In genomic region chr1:53633073-53633704, GRCh38 we compare ENCODE assay signal across 28 cellular contexts.
"Had no signal": no experiment of that assay in that cellular context is flagged by ENCODE, and none has a peak within 500 bp of the region (broad histone marks: within the 10 kb centered on the region; RNA-seq: fewer than 3 reads in every experiment).

No MANE protein-coding gene starts in this region.

- H3K27me3 ChIP-seq: dorsolateral prefrontal cortex, gastrocnemius medialis, ovary, right atrium auricular region had no signal

- H3K27ac Mint-ChIP-seq: activated CD4-positive, alpha-beta T cell treated with anti-CD3 and anti-CD28 coated beads for 36 hours; activated naive CD8-positive, alpha-beta T cell treated with anti-CD3 and anti-CD28 coated beads, Interleukin-2, amount 50 U/mL, for 24 hours; activated T-helper 1 cell treated with anti-CD3 and anti-CD28 coated beads, Interleukin-12 subunit alpha, Interleukin-12 subunit beta, Interleukin-2, Interleukin-4 antibody, amounts not matched to agents 30 ng/mL and 10 ng/mL and 1 ng/mL, durations not matched to agents 14 hours and 24 hours and 36 hours; brain; natural killer cell; T-cell; T-helper 2 cell treated with Interferon-gamma antibody and Interleukin-4, amounts not matched to agents 5 μg/mL and 100 μg/mL, for 36 hours had no signal

- H3K27ac ChIP-seq: dorsolateral prefrontal cortex, esophagus squamous epithelium, gastrocnemius medialis, left ventricle myocardium inferior, ovary, psoas muscle, right atrium auricular region, tibial artery, WERI-Rb-1 had no signal

- H3K36me3 Mint-ChIP-seq: brain, natural killer cell, T-cell had no signal

- H3K36me3 ChIP-seq: esophagus squamous epithelium, gastrocnemius medialis, left ventricle myocardium inferior, ovary, right atrium auricular region, tibial artery, WERI-Rb-1 had no signal

- H3K27me3 Mint-ChIP-seq: activated CD4-positive, alpha-beta T cell treated with anti-CD3 and anti-CD28 coated beads for 36 hours; activated naive CD8-positive, alpha-beta T cell treated with anti-CD3 and anti-CD28 coated beads, Interleukin-2, amount 50 U/mL, for 24 hours; brain had no signal

- DNase-seq: activated CD4-positive, alpha-beta T cell treated with anti-CD3 and anti-CD28 coated beads for 36 hours; activated CD4-positive, alpha-beta T cell treated with anti-CD3 and anti-CD28 coated beads, Interleukin-2, amount 50 U/mL, for 4 hours; activated gamma-delta T cell; activated naive CD4-positive, alpha-beta T cell treated with anti-CD3 and anti-CD28 coated beads, Interleukin-2, amount 50 U/mL, for 16 hours; activated naive CD8-positive, alpha-beta T cell treated with anti-CD3 and anti-CD28 coated beads, Interleukin-2, amount 50 U/mL, for 24 hours; anterior cingulate cortex; caudate nucleus; esophagus squamous epithelium; gastrocnemius medialis; hippocampal formation; kidney glomerular epithelial cell; left ventricle myocardium inferior; midbrain; ovary; psoas muscle; stimulated activated CD4-positive, alpha-beta T cell treated with anti-CD3 and anti-CD28 coated beads, Interleukin-12 subunit alpha, Interleukin-12 subunit beta, amount 100 ng/mL, for 4 hours; stimulated activated CD4-positive, alpha-beta T cell treated with anti-CD3 and anti-CD28 coated beads, Interleukin-4, amount 100 ng/mL, for 4 hours; stimulated activated naive CD8-positive, alpha-beta T cell treated with anti-CD3 and anti-CD28 coated beads, Interleukin-15, Interleukin-2, amounts not matched to agents 100 U/mL and 50 U/mL, for 24 hours; substantia nigra; WERI-Rb-1 had no signal

- H3K4me1 ChIP-seq: esophagus squamous epithelium, gastrocnemius medialis, left ventricle myocardium inferior, psoas muscle, right atrium auricular region, tibial artery had no signal

- H3K9me3 ChIP-seq: esophagus squamous epithelium, gastrocnemius medialis, left ventricle myocardium inferior, ovary, psoas muscle, right atrium auricular region, tibial artery had no signal

- H3K9me3 Mint-ChIP-seq: activated naive CD8-positive, alpha-beta T cell treated with anti-CD3 and anti-CD28 coated beads, Interleukin-2, amount 50 U/mL, for 24 hours; activated T-helper 1 cell treated with anti-CD3 and anti-CD28 coated beads, Interleukin-12 subunit alpha, Interleukin-12 subunit beta, Interleukin-2, Interleukin-4 antibody, amounts not matched to agents 30 ng/mL and 10 ng/mL and 1 ng/mL, durations not matched to agents 14 hours and 24 hours and 36 hours; natural killer cell; T-cell; T-helper 2 cell treated with Interferon-gamma antibody and Interleukin-4, amounts not matched to agents 5 μg/mL and 100 μg/mL, for 36 hours had no signal

- ATAC-seq: activated CD4-positive, alpha-beta T cell treated with anti-CD3 and anti-CD28 coated beads for 36 hours; activated naive CD8-positive, alpha-beta T cell treated with anti-CD3 and anti-CD28 coated beads, Interleukin-2, amount 50 U/mL, for 24 hours; gastrocnemius medialis; natural killer cell; psoas muscle; stimulated activated naive CD8-positive, alpha-beta T cell treated with anti-CD3 and anti-CD28 coated beads, Interleukin-15, Interleukin-2, amounts not matched to agents 100 U/mL and 50 U/mL, for 24 hours; T-cell had no signal

- H3K4me3 ChIP-seq: dorsolateral prefrontal cortex, esophagus squamous epithelium, gastrocnemius medialis, left ventricle myocardium inferior, ovary, psoas muscle, right atrium auricular region, tibial artery had no signal

- H3K4me1 Mint-ChIP-seq: activated CD4-positive, alpha-beta T cell treated with anti-CD3 and anti-CD28 coated beads for 36 hours; activated naive CD8-positive, alpha-beta T cell treated with anti-CD3 and anti-CD28 coated beads, Interleukin-2, amount 50 U/mL, for 24 hours; T-cell had no signal

- H3K4me3 Mint-ChIP-seq: activated CD4-positive, alpha-beta T cell treated with anti-CD3 and anti-CD28 coated beads for 36 hours; activated naive CD8-positive, alpha-beta T cell treated with anti-CD3 and anti-CD28 coated beads, Interleukin-2, amount 50 U/mL, for 24 hours; activated T-helper 1 cell treated with anti-CD3 and anti-CD28 coated beads, Interleukin-12 subunit alpha, Interleukin-12 subunit beta, Interleukin-2, Interleukin-4 antibody, amounts not matched to agents 30 ng/mL and 10 ng/mL and 1 ng/mL, durations not matched to agents 14 hours and 24 hours and 36 hours; brain; natural killer cell; T-cell; T-helper 2 cell treated with Interferon-gamma antibody and Interleukin-4, amounts not matched to agents 5 μg/mL and 100 μg/mL, for 36 hours had no signal
